29 cellular contexts compared by ENCODE assay signal in genomic region chr18:25192065-25192464, GRCh38.
DNase-seq lines count a peak whose midpoint lies in the region; ATAC-seq and TF ChIP-seq lines count a peak whose summit lies in the region.
"Had no signal": no experiment of that assay in that cellular context is flagged by ENCODE, and none has a peak within 500 bp of the region (broad histone marks: within the 10 kb centered on the region; RNA-seq: fewer than 3 reads in every experiment).

No MANE protein-coding gene starts in this region.

- H3K9me3 Mint-ChIP-seq in GM23338: no peaks in the 10 kb centered on the region
- H3K9me3 Mint-ChIP-seq: CD14-positive monocyte had no signal

- H4K20me1 ChIP-seq in GM23338 (replicated peaks; ENCODE audit: insufficient read depth): no peaks in the 10 kb centered on the region
- no peaks in the 10 kb centered on the region for H4K20me1 ChIP-seq in neural cell (ENCODE audit: insufficient read depth)

- H3K4me1 ChIP-seq in GM23338 (ENCODE audit: insufficient read depth) (peaks cover 27% of the 10 kb centered on the region), HUES48 (ENCODE audit: control insufficient read depth, insufficient read depth, low read length) (peaks cover 22% of the 10 kb centered on the region), aorta (ENCODE audit: control insufficient read depth in 1 of 2, insufficient read depth in 2 of 2, low read length in 2 of 2) (no peaks in the 10 kb centered on the region), right cardiac atrium (ENCODE audit: control insufficient read depth, insufficient read depth, low read length) (peaks cover 4% of the 10 kb centered on the region)
- H3K4me1 ChIP-seq: BE2C had no signal

- no peak for TF ChIP-seq CTCF in GM06990 (IDR thresholded peaks at IDR 0.05; ENCODE audit: insufficient read depth, low read length, poor library complexity, severe bottlenecking)
- TF ChIP-seq CTCF in GM23338 (conservative IDR thresholded peaks at IDR 0.05; ENCODE audit: low read depth in 2 of 2): no peak
- no peak for TF ChIP-seq CTCF in neural cell (IDR thresholded peaks at IDR 0.05; ENCODE audit: poor library complexity, severe bottlenecking)

- no peak overlapping the region for H3K4me3 Mint-ChIP-seq in GM23338
- H3K4me3 Mint-ChIP-seq: CD14-positive monocyte; CD8-positive, alpha-beta memory T cell had no signal

- intact Hi-C loops in aorta (cut with DNase I) (no loop called here), right cardiac atrium (cut with DNase I) (no loop called here)

- H3K4me3 ChIP-seq in GM06990 (replicated peaks; ENCODE audit: low read depth, low read length) (no peak overlapping the region), GM23338 (no peak overlapping the region), HUES48 (ENCODE audit: low read depth, low read length) (peak overlapping the region; percentile 10; the same call in 1 of the 2 replicates), neural cell (ENCODE audit: low read length) (no peak overlapping the region), aorta (ENCODE audit: low read length in 2 of 2) (no peak overlapping the region), right cardiac atrium (ENCODE audit: low read length) (no peak overlapping the region)

- peak overlapping the region; percentile 24 for H3K4me2 ChIP-seq in GM23338
- H3K4me2 ChIP-seq in neural cell (ENCODE audit: low read length): no peak overlapping the region
- H3K4me2 ChIP-seq: SK-N-SH had no signal

- H3K9ac ChIP-seq in HUES48 (ENCODE audit: low read depth, low read length): no peak overlapping the region
- H3K9ac ChIP-seq in neural cell (ENCODE audit: low read length): no peak overlapping the region
- H3K9ac ChIP-seq: SK-N-SH had no signal

- H2AFZ ChIP-seq in GM23338: no peak overlapping the region
- no peak overlapping the region for H2AFZ ChIP-seq in neural cell (ENCODE audit: low read depth, low read length)

- H3K36me3 Mint-ChIP-seq in GM23338 (ENCODE audit: low read depth): no peaks in the 10 kb centered on the region
- H3K36me3 Mint-ChIP-seq: CD14-positive monocyte; CD8-positive, alpha-beta memory T cell had no signal

- no peak for TF ChIP-seq RAD21 in neural cell (conservative IDR thresholded peaks at IDR 0.05)

- H3K27me3 Mint-ChIP-seq in GM23338 (ENCODE audit: insufficient read depth, low read depth, poor library complexity): peaks cover 4% of the 10 kb centered on the region

- DNase-seq in GM06990 (ENCODE audit: extremely low read depth, insufficient read length) (peak; percentile 22), GM23338 (ENCODE audit: low spot score) (peak; percentile 30), aorta (no peak), right cardiac atrium (no peak), DMS79 treated with DMSO at 0.1 percent for 48 hours (lab: John Stamatoyannopoulos, UW) (no peak), NCI-H69 (lab: John Stamatoyannopoulos, UW) (no peak)
- DNase-seq: 8988T; ACHN; BE2C; CD8-positive, alpha-beta memory T cell; DMS 273 treated with DMSO at 0.1 percent for 48 hours; DND-41; GOT3; KBM-7; MV-4-11; NCI-H1105 treated with DMSO at 0.1 percent for 48 hours; NCI-H146; NCI-H1930; NCI-H2107; NCI-H446; NCI-H524 treated with DMSO at 0.1 percent for 48 hours; NCI-H82; NK-92 treated with Interleukin-12 subunit alpha and Interleukin-12 subunit beta, amount 100 ng/mL, for 24 hours; PC-3; SK-N-SH had no signal

- H3K36me3 ChIP-seq in GM06990 (ENCODE audit: control insufficient read depth, insufficient read depth, low read length): no peaks in the 10 kb centered on the region
- H3K36me3 ChIP-seq in GM23338 (ENCODE audit: insufficient read depth): no peaks in the 10 kb centered on the region
- no peaks in the 10 kb centered on the region for H3K36me3 ChIP-seq in HUES48 (ENCODE audit: control insufficient read depth, insufficient read depth, low read length)
- H3K36me3 ChIP-seq in neural cell (ENCODE audit: insufficient read depth, low read length): no peaks in the 10 kb centered on the region
- H3K36me3 ChIP-seq in aorta (ENCODE audit: control insufficient read depth in 1 of 2, insufficient read depth in 2 of 2, low read length in 1 of 2): no peaks in the 10 kb centered on the region
- H3K36me3 ChIP-seq: BE2C had no signal

- H3K27ac Mint-ChIP-seq in GM23338: peak overlapping the region; percentile 89
- H3K27ac Mint-ChIP-seq: CD14-positive monocyte; CD8-positive, alpha-beta memory T cell had no signal

- H3K27ac ChIP-seq in GM23338 (ENCODE audit: low read depth) (no peak overlapping the region), HUES48 (ENCODE audit: low read depth, low read length) (no peak overlapping the region), neural cell (ENCODE audit: low read length) (peak overlapping the region; percentile 12), aorta (ENCODE audit: low read depth in 1 of 2, low read length in 2 of 2) (no peak overlapping the region), right cardiac atrium (ENCODE audit: low read length) (no peak overlapping the region)

- H3K9me2 ChIP-seq in GM23338 (ENCODE audit: insufficient read depth) (no peaks in the 10 kb centered on the region), neural cell (ENCODE audit: insufficient read depth, low read length) (no peaks in the 10 kb centered on the region)
- H3K9me2 ChIP-seq: SK-N-SH had no signal

- ATAC-seq in GM23338: peak; percentile 42
- no peak for ATAC-seq in aorta (ENCODE audit: low FRiP score)
- no peak for ATAC-seq in right cardiac atrium
- ATAC-seq: HCT116, PC-3 had no signal

- peaks cover 24% of the 10 kb centered on the region for H3K4me1 Mint-ChIP-seq in GM23338
- H3K4me1 Mint-ChIP-seq: CD14-positive monocyte; CD8-positive, alpha-beta memory T cell had no signal

- H3K27me3 ChIP-seq in GM06990 (replicated peaks; ENCODE audit: control insufficient read depth, insufficient read depth, low read length) (no peaks in the 10 kb centered on the region), GM23338 (ENCODE audit: insufficient read depth) (no peaks in the 10 kb centered on the region), HUES48 (ENCODE audit: control insufficient read depth, insufficient read depth, low read length) (no peaks in the 10 kb centered on the region), neural cell (ENCODE audit: insufficient read depth, low read depth, low read length) (no peaks in the 10 kb centered on the region), aorta (ENCODE audit: control insufficient read depth in 1 of 2, insufficient read depth in 2 of 2, low read length in 1 of 2) (no peaks in the 10 kb centered on the region), right cardiac atrium (ENCODE audit: control insufficient read depth, insufficient read depth) (no peaks in the 10 kb centered on the region)
- H3K27me3 ChIP-seq: BE2C had no signal

- 71 to 76% methylated on average over 4 of the region's 4 CpGs for WGBS in aorta, 2 donors
- WGBS in right cardiac atrium: 77% methylated on average over 4 of the region's 4 CpGs

- H3K79me2 ChIP-seq in GM23338 (replicated peaks; ENCODE audit: insufficient read depth) (no peaks in the 10 kb centered on the region), neural cell (replicated peaks; ENCODE audit: insufficient read depth, low read length) (peaks cover 19% of the 10 kb centered on the region)

- TF ChIP-seq EP300 in neural cell (conservative IDR thresholded peaks at IDR 0.05; ENCODE audit: poor library complexity, severe bottlenecking): no peak

- H3K9me3 ChIP-seq in HUES48 (ENCODE audit: control insufficient read depth, insufficient read depth, low read length) (no peaks in the 10 kb centered on the region), neural cell (ENCODE audit: low read length) (no peaks in the 10 kb centered on the region), aorta (ENCODE audit: control insufficient read depth, low read length) (no peaks in the 10 kb centered on the region), right cardiac atrium (ENCODE audit: control insufficient read depth, low read length) (no peaks in the 10 kb centered on the region)
- H3K9me3 ChIP-seq: BE2C, SK-N-SH had no signal

- H3F3A ChIP-seq in GM23338 (replicated peaks; ENCODE audit: low read depth) (no peaks in the 10 kb centered on the region), neural cell (ENCODE audit: insufficient read depth, low read length, poor library complexity, severe bottlenecking) (peaks cover 3% of the 10 kb centered on the region)

TF ChIP-seq in GM23338, 12 proteins besides CTCF, POLR2A, EP300 and RAD21 (continues in another document):
- TF ChIP-seq POLR2AphosphoS5 (IDR thresholded peaks at IDR 0.05; ENCODE audit: low read depth): no peak
- no peak for TF ChIP-seq ZNF331 (CRISPR knock-in tag; IDR thresholded peaks at IDR 0.05; ENCODE audit: low read depth)
- TF ChIP-seq JUNB (IDR thresholded peaks at IDR 0.05; ENCODE audit: unreplicated experiment): no peak
- TF ChIP-seq EZH2 (IDR thresholded peaks at IDR 0.05; ENCODE audit: low read depth, unreplicated experiment): no peak
- TF ChIP-seq EZH2phosphoT487 (IDR thresholded peaks at IDR 0.05; ENCODE audit: unreplicated experiment): no peak
- no peak for TF ChIP-seq NANOG (IDR thresholded peaks at IDR 0.05; ENCODE audit: borderline replicate concordance)
- no peak for TF ChIP-seq CREB1 (CRISPR knock-in tag; IDR thresholded peaks at IDR 0.05; ENCODE audit: low read depth)
- TF ChIP-seq ZNF114 (CRISPR knock-in tag; IDR thresholded peaks at IDR 0.05): no peak

TF ChIP-seq in neural cell, 6 proteins besides CTCF, POLR2A, EP300 and RAD21 (continues in another document):
- TF ChIP-seq EZH2 (IDR thresholded peaks at IDR 0.05; ENCODE audit: borderline replicate concordance, insufficient read depth, low read length, poor library complexity, severe bottlenecking) (no peak), MXI1 (conservative IDR thresholded peaks at IDR 0.05; ENCODE audit: poor library complexity, severe bottlenecking) (no peak), SMC3 (conservative IDR thresholded peaks at IDR 0.05; ENCODE audit: poor library complexity) (no peak), TAF1 (IDR thresholded peaks at IDR 0.05; ENCODE audit: low read depth) (no peak)

Comparison
In these comparisons a context has a peak if more than half of its experiments do, and no peak if none do; other contexts are left out.
1. DNase-seq: peak in GM06990 (single experiment) and GM23338 (single experiment); none in aorta (0 of 2), right cardiac atrium (0 of 3), DMS79 treated with DMSO at 0.1 percent for 48 hours (single experiment) and NCI-H69 (single experiment).